In the genomic region with DNA sequence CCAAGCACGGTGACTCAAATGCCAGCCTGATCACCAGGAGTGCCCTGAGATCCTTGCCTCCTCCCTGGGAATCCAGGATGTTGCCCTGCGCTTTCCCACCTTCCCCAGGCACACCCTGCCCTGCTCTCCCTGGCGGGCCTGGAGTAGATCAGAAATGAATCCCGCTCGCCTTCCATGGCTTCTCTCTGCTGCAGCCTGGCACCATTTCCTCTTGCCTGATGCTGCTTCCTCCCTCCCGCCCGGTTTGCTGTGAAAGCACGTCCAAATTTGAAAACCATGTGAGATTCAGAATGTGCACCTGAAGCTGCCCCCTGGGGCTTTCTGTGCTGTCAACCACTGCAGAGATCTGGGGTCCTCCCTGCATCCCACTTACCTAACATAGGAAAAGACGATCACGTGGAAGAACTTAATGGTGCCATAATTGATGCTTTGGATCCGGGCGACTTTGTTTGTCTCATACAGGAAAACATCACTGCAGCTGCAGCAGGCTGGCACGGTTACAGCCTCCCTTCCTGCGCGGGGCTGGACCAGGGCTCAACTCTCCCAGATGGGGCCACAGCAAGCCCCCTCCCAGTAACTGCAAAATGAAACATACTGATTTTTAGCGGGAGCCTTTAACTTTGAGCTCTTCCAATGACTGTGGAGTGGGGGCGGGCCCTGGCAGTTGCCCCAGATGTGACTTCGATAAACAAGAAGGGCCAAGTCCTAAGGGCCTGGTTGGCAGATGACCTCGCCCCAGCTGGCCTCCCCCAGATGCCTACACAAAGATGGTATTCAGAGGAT, we compare ENCODE assay signal across 8 cellular contexts. TPM values are rescaled to one million over a fixed set of nuclear protein-coding genes. Genes with fewer than 3 reads are reported as not detected.
A peak's percentile ranks its signal among the peaks of the same experiment; 100 is the strongest.
DNase-seq lines count a peak whose midpoint lies in the region; ATAC-seq and TF ChIP-seq lines count a peak whose summit lies in the region.

No MANE protein-coding gene starts in this region.

- H2BK12ac ChIP-seq in H9 (ENCODE audit: insufficient read length, low read depth, low read length): no peak overlapping the region

- WGBS in H9 (ENCODE audit: extremely low coverage, insufficient read length, low lambda C conversion rate): no CpG with 5 or more reads among the region's 19 CpGs

- H4K20me1 ChIP-seq in OCI-LY1 (ENCODE audit: insufficient read depth, low read length) (no peaks in the 10 kb centered on the region), H9 (ENCODE audit: control insufficient read depth, insufficient read depth, insufficient read length) (no peaks in the 10 kb centered on the region)

- H3K9me3 ChIP-seq in OCI-LY1 (ENCODE audit: low read length) (no peaks in the 10 kb centered on the region), H9 (ENCODE audit: control insufficient read depth, low read depth, low read length) (no peaks in the 10 kb centered on the region)

- H3K56ac ChIP-seq in H9 (ENCODE audit: insufficient read length, low read depth, low read length): no peak overlapping the region

- H3K9ac ChIP-seq in OCI-LY1 (ENCODE audit: low read length) (no peak overlapping the region), H9 (ENCODE audit: extremely low read depth, insufficient read length, low read length) (no peak overlapping the region)

- H2BK120ac ChIP-seq in H9 (ENCODE audit: low read depth, low read length, poor library complexity, severe bottlenecking): no peak overlapping the region

- H4K91ac ChIP-seq in H9 (ENCODE audit: insufficient read length, low read depth, low read length): no peak overlapping the region

- H2BK5ac ChIP-seq in H9 (ENCODE audit: insufficient read length, low read length): no peak overlapping the region

- H2AFZ ChIP-seq in OCI-LY1 (ENCODE audit: low read length): no peak overlapping the region
- H2AFZ ChIP-seq in H9 (ENCODE audit: low read length): no peak overlapping the region

- H3K36me3 ChIP-seq in OCI-LY1 (ENCODE audit: insufficient read depth, low read length): no peaks in the 10 kb centered on the region

- H4K5ac ChIP-seq in H9 (ENCODE audit: insufficient read length, low read depth, low read length): no peak overlapping the region

- H3K27ac ChIP-seq in OCI-LY1 (ENCODE audit: low read depth, low read length, poor library complexity, severe bottlenecking) (no peak overlapping the region), layer of hippocampus (ENCODE audit: low read depth, low read length) (peak overlapping the region; percentile 99), H9 (ENCODE audit: insufficient read length, low read depth, low read length) (no peak overlapping the region)

- no peaks in the 10 kb centered on the region for H3K9me3 Mint-ChIP-seq in H9

- H3K23ac ChIP-seq in H9 (ENCODE audit: insufficient read length, low read depth, low read length): no peak overlapping the region

- peak overlapping the region; percentile 51 for H3K4me3 ChIP-seq in GM12865 (ENCODE audit: low read depth, low read length)
- H3K4me3 ChIP-seq in OCI-LY1 (ENCODE audit: low read depth, low read length, poor library complexity, severe bottlenecking): no peak overlapping the region

- H3K27me3 ChIP-seq in OCI-LY1 (ENCODE audit: insufficient read depth, low read length): no peaks in the 10 kb centered on the region
- H3K27me3 ChIP-seq in layer of hippocampus (ENCODE audit: control insufficient read depth, insufficient read depth, low read length): no peaks in the 10 kb centered on the region
- no peaks in the 10 kb centered on the region for H3K27me3 ChIP-seq in H9 (ENCODE audit: insufficient read depth, low read length)

- TF ChIP-seq CTCF in GM12865 (IDR thresholded peaks at IDR 0.05; ENCODE audit: insufficient read depth, low read depth, low read length, missing control alignments): no peak
- no peak for TF ChIP-seq CTCF in OCI-LY1 (IDR thresholded peaks at IDR 0.05; ENCODE audit: low read length)
- no peak for TF ChIP-seq CTCF in H9 (conservative IDR thresholded peaks at IDR 0.05)

- no peak overlapping the region for H2BK20ac ChIP-seq in H9 (ENCODE audit: low read depth, low read length, poor library complexity, severe bottlenecking)

- H3K27me3 Mint-ChIP-seq in H9 (ENCODE audit: low read depth): peaks cover 6% of the 10 kb centered on the region

- H3K4me2 ChIP-seq in OCI-LY1 (ENCODE audit: low read length) (peak overlapping the region; percentile 9), H9 (ENCODE audit: insufficient read depth, insufficient read length, low read length) (no peak overlapping the region)

- no peak for ATAC-seq in HG02759 (IDR thresholded peaks at IDR 0.05; ENCODE audit: unreplicated experiment)

- no peaks in the 10 kb centered on the region for H3F3A ChIP-seq in OCI-LY1 (ENCODE audit: insufficient read depth, low read length)

- H3K36me3 Mint-ChIP-seq in H9 (ENCODE audit: insufficient read depth in 1 of 3, low read depth in 3 of 3): no peaks in the 10 kb centered on the region

- peaks cover 4 to 6% of the 10 kb centered on the region in 2 experiments; a peak in 1 of 4 replicates for H3K4me1 Mint-ChIP-seq in H9

- H3K79me1 ChIP-seq in H9 (ENCODE audit: insufficient read depth, low read depth, low read length, poor library complexity, severe bottlenecking): no peaks in the 10 kb centered on the region

- no peak overlapping the region for H3K4ac ChIP-seq in H9 (ENCODE audit: low read depth, low read length)

- H3T11ph ChIP-seq in H9 (ENCODE audit: low read length): no peak overlapping the region

- no peak overlapping the region for H2AK5ac ChIP-seq in H9 (ENCODE audit: insufficient read length, low read length)

- no peak overlapping the region for H4K8ac ChIP-seq in H9 (replicated peaks; ENCODE audit: insufficient read length, low read depth, low read length)

- H3K4me3 Mint-ChIP-seq in H9: no peak overlapping the region

- DNase-seq in GM12865 (ENCODE audit: low read depth) (peak; percentile 12), anterior cingulate cortex (lab: John Stamatoyannopoulos, UW) (peak in 56 of 58 donors; percentile 58 to 96 (median 86)), H9 (no peak), GDM1 (lab: John Stamatoyannopoulos, UW) (no peak)
- DNase-seq in stimulated activated naive CD4-positive, alpha-beta T cell treated with Interleukin-2 at 50 U/mL for 16 hours (lab: John Stamatoyannopoulos, UW): peak; percentile 2

- no peaks in the 10 kb centered on the region for H3K9me2 ChIP-seq in OCI-LY1 (ENCODE audit: low read depth, low read length)

- H3K4me1 ChIP-seq in OCI-LY1 (ENCODE audit: insufficient read depth, low read length, severe bottlenecking) (peaks cover 16% of the 10 kb centered on the region), H9 (ENCODE audit: insufficient read depth, low read length) (no peaks in the 10 kb centered on the region)

- no peaks in the 10 kb centered on the region for H3K23me2 ChIP-seq in H9 (ENCODE audit: insufficient read length, low read depth, low read length, poor library complexity, severe bottlenecking)

- no peak overlapping the region for H3K27ac Mint-ChIP-seq in H9

- H3K79me2 ChIP-seq in OCI-LY1 (ENCODE audit: insufficient read depth, low read length): no peaks in the 10 kb centered on the region
- no peaks in the 10 kb centered on the region for H3K79me2 ChIP-seq in H9 (ENCODE audit: insufficient read depth, low read length)

- H2BK15ac ChIP-seq in H9 (ENCODE audit: low read depth, low read length): no peak overlapping the region

- no peak overlapping the region for H3K14ac ChIP-seq in H9 (ENCODE audit: insufficient read depth, low read length)

- no peak overlapping the region for H3K18ac ChIP-seq in H9 (ENCODE audit: insufficient read length, low read depth, low read length)

RNA-seq across cellular contexts. Expression of gene C12orf76, which starts 24.9 kb away (rescaled TPM):
- 8.9 and 9.7 TPM in 2 replicates for total RNA-seq in H9 (2021)

RNA-seq across cellular contexts. Expression of gene IFT81, which starts 50.9 kb away (rescaled TPM):
- 9.3 and 9.7 TPM in 2 replicates for total RNA-seq in H9 (2021)

Comparison
In these comparisons a context has a peak if more than half of its experiments do, and no peak if none do; other contexts are left out.
1. DNase-seq: peak in GM12865 (single experiment), anterior cingulate cortex (56 of 58) and stimulated activated naive CD4-positive, alpha-beta T cell treated with Interleukin-2 at 50 U/mL for 16 hours (single experiment); none in H9 (single experiment) and GDM1 (single experiment).